18 cellular contexts compared by ENCODE assay signal in the genomic region with DNA sequence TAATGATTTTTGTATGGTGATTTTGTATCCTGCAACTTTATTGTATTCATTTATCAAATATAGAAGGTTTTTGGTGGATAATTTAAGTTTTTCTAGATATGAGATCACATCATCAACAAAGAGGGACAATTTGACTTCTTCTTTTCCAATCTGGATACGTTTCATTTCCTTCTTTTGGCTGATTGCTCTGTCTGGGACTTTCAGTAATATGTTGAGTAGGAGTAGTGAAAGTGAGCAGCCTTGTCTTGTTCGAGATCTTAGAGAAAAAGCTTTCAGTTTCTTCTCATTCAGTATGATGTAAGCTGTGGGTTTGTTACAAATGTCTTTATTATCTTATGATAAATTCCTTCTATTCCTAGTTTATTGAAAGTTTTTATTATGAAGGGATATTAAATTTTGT.
DNase-seq lines count a peak whose midpoint lies in the region; ATAC-seq and TF ChIP-seq lines count a peak whose summit lies in the region.
"Had no signal": no experiment of that assay in that cellular context is flagged by ENCODE, and none has a peak within 500 bp of the region (broad histone marks: within the 10 kb centered on the region; RNA-seq: fewer than 3 reads in every experiment).

No MANE protein-coding gene starts in this region.

- 46 to 53% methylated on average over 2 of the region's 2 CpGs for WGBS in esophagus squamous epithelium, 2 donors

- no peaks in the 10 kb centered on the region for H3K79me2 ChIP-seq in Karpas-422 (ENCODE audit: low read length)

- H3K27me3 ChIP-seq in Karpas-422 (ENCODE audit: low read length) (no peaks in the 10 kb centered on the region), HAP-1 (ENCODE audit: low read depth) (no peaks in the 10 kb centered on the region), esophagus squamous epithelium (no peaks in the 10 kb centered on the region)

- TF ChIP-seq POLR2A in esophagus squamous epithelium (IDR thresholded peaks at IDR 0.05): no peak

- H3K4me3 ChIP-seq in Karpas-422 (ENCODE audit: low read length) (no peak overlapping the region), HAP-1 (no peak overlapping the region), esophagus squamous epithelium (no peak overlapping the region)
- H3K4me3 ChIP-seq: coronary artery had no signal

- H3K4me1 ChIP-seq in Karpas-422 (ENCODE audit: low read length) (no peaks in the 10 kb centered on the region), HAP-1 (no peaks in the 10 kb centered on the region), esophagus squamous epithelium (no peaks in the 10 kb centered on the region)

- no peak for TF ChIP-seq CTCF in esophagus squamous epithelium (IDR thresholded peaks at IDR 0.05)
- TF ChIP-seq CTCF in GM10266 (IDR thresholded peaks at IDR 0.05; ENCODE audit: control insufficient read depth, insufficient read depth, low read depth, missing control alignments): no peak

- in situ Hi-C loops in HAP-1 (cut with MboI; ENCODE audit: low sequenced_read_pairs): no loop called here

- H3K27ac ChIP-seq in Karpas-422 (ENCODE audit: low read length): no peak overlapping the region
- no peak overlapping the region for H3K27ac ChIP-seq in esophagus squamous epithelium
- H3K27ac ChIP-seq: coronary artery, RWPE1 had no signal

- H3K9ac ChIP-seq in Karpas-422 (ENCODE audit: low read length): no peak overlapping the region

- ATAC-seq in GM21390 (IDR thresholded peaks at IDR 0.05; ENCODE audit: unreplicated experiment) (peak; percentile 87), HG02885 (IDR thresholded peaks at IDR 0.05; ENCODE audit: poor library complexity, unreplicated experiment) (peak; percentile 74), HG03575 (IDR thresholded peaks at IDR 0.05; ENCODE audit: extremely low read depth, insufficient number of reproducible peaks, low FRiP score, unreplicated experiment) (peak; percentile 69)
- ATAC-seq: activated CD8-positive, alpha-beta T cell treated with anti-CD3 and anti-CD28 coated beads for 36 hours; activated T-cell treated with anti-CD3 and anti-CD28 coated beads, Interleukin-2, amount 50 U/mL, for 72 hours; left cardiac atrium; right cardiac atrium; WTC11 had no signal

- H3K36me3 ChIP-seq in Karpas-422 (ENCODE audit: insufficient read depth, low read length) (no peaks in the 10 kb centered on the region), HAP-1 (replicated peaks) (no peaks in the 10 kb centered on the region), esophagus squamous epithelium (no peaks in the 10 kb centered on the region)

- intact Hi-C loops in esophagus squamous epithelium (cut with DNase I): no loop called here

- no peaks in the 10 kb centered on the region for H4K20me1 ChIP-seq in Karpas-422 (ENCODE audit: insufficient read depth, low read depth, low read length)

- no peak overlapping the region for H3K4me2 ChIP-seq in Karpas-422 (ENCODE audit: low read depth, low read length, poor library complexity, severe bottlenecking)

- peaks cover 11% of the 10 kb centered on the region for H3K9me3 ChIP-seq in Karpas-422 (ENCODE audit: low read length)
- H3K9me3 ChIP-seq in HAP-1: no peaks in the 10 kb centered on the region; the same call in 1 of the 2 replicates
- H3K9me3 ChIP-seq in esophagus squamous epithelium: no peaks in the 10 kb centered on the region

- no peaks in the 10 kb centered on the region for H3K9me2 ChIP-seq in Karpas-422 (replicated peaks; ENCODE audit: insufficient read depth, low read length)

- DNase-seq in EH (ENCODE audit: low read depth): peak; percentile 9
- DNase-seq in Karpas-422: no peak
- no peak for DNase-seq in HAP-1 (ENCODE audit: low spot score in 2 of 2)
- no peak for DNase-seq in esophagus squamous epithelium (lab: John Stamatoyannopoulos, UW)
- DNase-seq in GM10266 (ENCODE audit: extremely low spot score): no peak
- DNase-seq: activated CD8-positive, alpha-beta T cell treated with anti-CD3 and anti-CD28 coated beads for 36 hours; activated naive CD8-positive, alpha-beta T cell treated with anti-CD3 and anti-CD28 coated beads for 36 hours; activated T-cell treated with anti-CD3 and anti-CD28 coated beads, Interleukin-2, amount 50 U/mL, for 72 hours; DMS53; left cardiac atrium; right cardiac atrium; T-helper 1 cell had no signal

- no peak overlapping the region for H2AFZ ChIP-seq in Karpas-422 (ENCODE audit: low read length)
